ENCODE assay signal across 8 cellular contexts in the genomic region with DNA sequence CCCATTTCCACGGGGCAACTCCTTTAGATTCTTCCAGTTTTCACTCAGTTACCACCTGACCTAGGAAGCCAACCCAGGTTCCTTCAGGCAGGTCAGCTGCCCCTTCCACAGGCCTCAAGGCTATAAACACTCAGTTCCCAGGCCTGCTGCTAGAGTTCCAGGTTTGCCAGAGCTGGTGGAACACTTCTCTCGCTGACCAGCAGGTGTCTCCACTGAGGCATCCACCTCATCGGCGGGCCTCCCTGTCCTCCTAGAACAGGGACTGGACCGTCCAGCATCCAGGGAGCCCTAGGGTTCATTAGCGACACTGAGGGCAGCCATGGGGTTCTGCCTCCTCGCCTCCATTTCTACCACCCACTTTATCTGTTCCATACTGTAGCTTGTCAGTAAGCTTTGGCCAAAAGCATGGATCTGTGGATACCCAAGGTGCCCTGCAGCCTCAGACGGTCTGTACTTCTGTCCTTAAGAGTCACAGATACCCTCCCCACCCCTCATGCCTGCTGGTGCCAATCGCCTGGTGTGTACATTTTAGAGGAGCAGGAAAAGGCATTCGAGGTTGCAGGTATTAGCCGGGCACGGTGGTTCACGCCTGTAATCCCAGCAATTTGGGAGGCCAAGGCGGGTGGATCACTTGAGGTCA. TPM values are rescaled to one million over a fixed set of nuclear protein-coding genes. Genes with fewer than 3 reads are reported as not detected.
DNase-seq lines count a peak whose midpoint lies in the region; ATAC-seq and TF ChIP-seq lines count a peak whose summit lies in the region.

No MANE protein-coding gene starts in this region.

- H3K9me2 ChIP-seq in GM23338 (ENCODE audit: insufficient read depth), result no peaks in the 10 kb centered on the region
- no peaks in the 10 kb centered on the region for H3K9me2 ChIP-seq in OCI-LY1 (ENCODE audit: low read depth, low read length)

- H4K20me1 ChIP-seq in GM23338 (replicated peaks; ENCODE audit: insufficient read depth) (no peaks in the 10 kb centered on the region), OCI-LY1 (ENCODE audit: insufficient read depth, low read length) (no peaks in the 10 kb centered on the region)

- H3K79me2 ChIP-seq in GM23338 (replicated peaks; ENCODE audit: insufficient read depth) (no peaks in the 10 kb centered on the region), OCI-LY1 (ENCODE audit: insufficient read depth, low read length) (no peaks in the 10 kb centered on the region)

- no peak overlapping the region for H3K4me3 Mint-ChIP-seq in GM23338
- H3K4me3 Mint-ChIP-seq in naive thymus-derived CD8-positive, alpha-beta T cell, result no peak overlapping the region
- no peak overlapping the region for H3K4me3 Mint-ChIP-seq in stimulated activated effector memory CD8-positive, alpha-beta T cell treated with anti-CD3 and anti-CD28 coated beads, Interleukin-12 subunit alpha, Interleukin-12 subunit beta, amount 100 ng/mL, for 72 hours

- H3K4me1 ChIP-seq in GM23338 (ENCODE audit: insufficient read depth) (no peaks in the 10 kb centered on the region), OCI-LY1 (ENCODE audit: insufficient read depth, low read length, severe bottlenecking) (no peaks in the 10 kb centered on the region), esophagus muscularis mucosa (peaks cover 0 to 40% (median 29%) of the 10 kb centered on the region in 4 donors)

- H3K36me3 Mint-ChIP-seq in GM23338 (ENCODE audit: low read depth), result no peaks in the 10 kb centered on the region
- no peaks in the 10 kb centered on the region for H3K36me3 Mint-ChIP-seq in naive thymus-derived CD8-positive, alpha-beta T cell
- no peaks in the 10 kb centered on the region for H3K36me3 Mint-ChIP-seq in stimulated activated effector memory CD8-positive, alpha-beta T cell treated with anti-CD3 and anti-CD28 coated beads, Interleukin-12 subunit alpha, Interleukin-12 subunit beta, amount 100 ng/mL, for 72 hours

- H3K36me3 ChIP-seq in GM23338 (ENCODE audit: insufficient read depth), result no peaks in the 10 kb centered on the region
- no peaks in the 10 kb centered on the region for H3K36me3 ChIP-seq in OCI-LY1 (ENCODE audit: insufficient read depth, low read length)
- H3K36me3 ChIP-seq in esophagus muscularis mucosa, result peaks cover 0 to 65% (median 35%) of the 10 kb centered on the region in 4 donors

- peak overlapping the region; percentile 38; the same call in 1 of the 2 replicates for H3K27ac Mint-ChIP-seq in GM23338
- H3K27ac Mint-ChIP-seq in naive thymus-derived CD8-positive, alpha-beta T cell, result peak overlapping the region in 2 of 10 donors; percentile 61 to 69
- H3K27ac Mint-ChIP-seq in stimulated activated effector memory CD8-positive, alpha-beta T cell treated with anti-CD3 and anti-CD28 coated beads, Interleukin-12 subunit alpha, Interleukin-12 subunit beta, amount 100 ng/mL, for 72 hours, result peak overlapping the region; percentile 64

- peaks cover 29% of the 10 kb centered on the region for H3K4me1 Mint-ChIP-seq in GM23338
- peaks cover 0 to 6% (median 4%) of the 10 kb centered on the region in 4 donors for H3K4me1 Mint-ChIP-seq in naive thymus-derived CD8-positive, alpha-beta T cell
- peaks cover 6% of the 10 kb centered on the region for H3K4me1 Mint-ChIP-seq in stimulated activated effector memory CD8-positive, alpha-beta T cell treated with anti-CD3 and anti-CD28 coated beads, Interleukin-12 subunit alpha, Interleukin-12 subunit beta, amount 100 ng/mL, for 72 hours

- TF ChIP-seq POLR2A in esophagus muscularis mucosa (IDR thresholded peaks at IDR 0.05; ENCODE audit: low read depth), result no peak

- H2AFZ ChIP-seq in GM23338 (no peak overlapping the region), OCI-LY1 (ENCODE audit: low read length) (no peak overlapping the region)

- peak; percentile 79 for ATAC-seq in GM23338
- ATAC-seq in naive thymus-derived CD8-positive, alpha-beta T cell, result peak; percentile 56 to 62
- peak; percentile 58 for ATAC-seq in stimulated activated effector memory CD8-positive, alpha-beta T cell treated with anti-CD3 and anti-CD28 coated beads, Interleukin-12 subunit alpha, Interleukin-12 subunit beta, amount 100 ng/mL, for 72 hours
- no peak for ATAC-seq in HG03432 (IDR thresholded peaks at IDR 0.05; ENCODE audit: unreplicated experiment)

- H3K9ac ChIP-seq in OCI-LY1 (ENCODE audit: low read length), result no peak overlapping the region

- H3K4me2 ChIP-seq in GM23338 (no peak overlapping the region), OCI-LY1 (ENCODE audit: low read length) (no peak overlapping the region)

- DNase-seq in AG09319 (ENCODE audit: extremely low read depth, low read depth) (peak; percentile 22), GM23338 (ENCODE audit: low spot score) (peak; percentile 83), activated T-cell treated with anti-CD3 and anti-CD28 coated beads for 4 hours (peak; percentile 56), esophagus muscularis mucosa (ENCODE audit: extremely low spot score) (no peak)
- DNase-seq in naive thymus-derived CD8-positive, alpha-beta T cell, result peak; percentile 30 to 78 (median 58)
- DNase-seq in stimulated activated effector memory CD8-positive, alpha-beta T cell treated with anti-CD3 and anti-CD28 coated beads, Interleukin-12 subunit alpha, Interleukin-12 subunit beta, amount 100 ng/mL, for 72 hours (ENCODE audit: low spot score in 2 of 2), result peak; percentile 67 to 84

- no peaks in the 10 kb centered on the region; the same call in 2 of the 3 replicates for H3K9me3 Mint-ChIP-seq in GM23338
- H3K9me3 Mint-ChIP-seq in naive thymus-derived CD8-positive, alpha-beta T cell, result no peaks in the 10 kb centered on the region
- H3K9me3 Mint-ChIP-seq in stimulated activated effector memory CD8-positive, alpha-beta T cell treated with anti-CD3 and anti-CD28 coated beads, Interleukin-12 subunit alpha, Interleukin-12 subunit beta, amount 100 ng/mL, for 72 hours, result no peaks in the 10 kb centered on the region

- H3K27ac ChIP-seq in GM23338 (ENCODE audit: low read depth) (no peak overlapping the region), OCI-LY1 (ENCODE audit: low read depth, low read length, poor library complexity, severe bottlenecking) (no peak overlapping the region), esophagus muscularis mucosa (replicated peaks in 1 of 4) (peak overlapping the region in 1 of 4 donors; percentile 24)

- H3K9me3 ChIP-seq in OCI-LY1 (ENCODE audit: low read length) (no peaks in the 10 kb centered on the region), esophagus muscularis mucosa (no peaks in the 10 kb centered on the region)

- H3K4me3 ChIP-seq in GM23338 (no peak overlapping the region), OCI-LY1 (ENCODE audit: low read depth, low read length, poor library complexity, severe bottlenecking) (no peak overlapping the region), esophagus muscularis mucosa (no peak overlapping the region)

- 58% methylated on average over 11 of the region's 14 CpGs for whole genome bisulfite sequencing in esophagus muscularis mucosa

- H3K27me3 ChIP-seq in GM23338 (ENCODE audit: insufficient read depth), result no peaks in the 10 kb centered on the region
- 0 out of 2 replicates have a peak, but pooled peaks cover 2% of the 10 kb centered on the region for H3K27me3 ChIP-seq in OCI-LY1 (ENCODE audit: insufficient read depth, low read length)
- no peaks in the 10 kb centered on the region for H3K27me3 ChIP-seq in esophagus muscularis mucosa

- H3F3A ChIP-seq in GM23338 (replicated peaks; ENCODE audit: low read depth), result no peaks in the 10 kb centered on the region
- no peaks in the 10 kb centered on the region for H3F3A ChIP-seq in OCI-LY1 (ENCODE audit: insufficient read depth, low read length)

- peaks cover 11% of the 10 kb centered on the region for H3K27me3 Mint-ChIP-seq in GM23338 (ENCODE audit: insufficient read depth, low read depth, poor library complexity)
- peaks cover 0 to 9% (median 0%) of the 10 kb centered on the region in 5 donors for H3K27me3 Mint-ChIP-seq in naive thymus-derived CD8-positive, alpha-beta T cell

- POLR2A ChIA-PET in naive thymus-derived CD8-positive, alpha-beta T cell (lab: Charles Lee), result interaction anchor here (0.7 to 1.3 kb wide), 2 partner anchors 8 to 218 kb away, joined by 3 to 5 read pairs; no protein-coding TSS in a partner anchor

- TF ChIP-seq EP300 in esophagus muscularis mucosa (IDR thresholded peaks at IDR 0.05), result no peak

- intact Hi-C loops in esophagus muscularis mucosa (cut with DNase I), result loop anchor here (5.0 kb wide), 2 partner anchors 84 to 169 kb away; partner anchors contain the start of genes KIAA0753, PITPNM3 and TXNDC17

- TF ChIP-seq CTCF in AG09319 (IDR thresholded peaks at IDR 0.05; ENCODE audit: low read depth, low read length) (peak; percentile 99), GM23338 (conservative IDR thresholded peaks at IDR 0.05; ENCODE audit: low read depth in 2 of 2) (peak; percentile 93 to 94), OCI-LY1 (IDR thresholded peaks at IDR 0.05; ENCODE audit: low read length) (peak; percentile 84), esophagus muscularis mucosa (IDR thresholded peaks at IDR 0.05) (peak; percentile 91 to 99 (median 95))

TF ChIP-seq in GM23338, 12 proteins besides CTCF, POLR2A, EP300 and RAD21 (continues in another document):
- TF ChIP-seq ZNF114 (CRISPR knock-in tag; IDR thresholded peaks at IDR 0.05), result no peak
- TF ChIP-seq STAT1 (IDR thresholded peaks at IDR 0.05; ENCODE audit: unreplicated experiment), result no peak
- no peak for TF ChIP-seq CREB1 (CRISPR knock-in tag; IDR thresholded peaks at IDR 0.05; ENCODE audit: low read depth)
- no peak for TF ChIP-seq ETS1 (IDR thresholded peaks at IDR 0.05)

RNA-seq across cellular contexts. Expression of gene PIMREG, which starts 29.0 kb away (rescaled TPM):
- total RNA-seq in GM23338 (2014; rRNA removed; shearing (Covaris generic)), result 137 and 144 TPM in 2 replicates
- polyA plus RNA-seq in GM23338 (2016; fragmentation: Nextera tagmentation; extraction: Ambion mirVana), result 81.7 and 87.8 TPM in 2 replicates
- under 1 TPM in 1 of 4 donors, not detected in 3; 0.80 TPM for total RNA-seq in esophagus muscularis mucosa
- total RNA-seq in naive thymus-derived CD8-positive, alpha-beta T cell, result not detected
- under 1 TPM in 1 of 3 donors, not detected in 2; 0.27 TPM for polyA plus RNA-seq in naive thymus-derived CD8-positive, alpha-beta T cell

RNA-seq across cellular contexts. Expression of gene AIPL1, which starts 38.3 kb away (rescaled TPM):
- 0.17 and 0.43 TPM in 2 replicates for total RNA-seq in GM23338 (2014; rRNA removed; shearing (Covaris generic))
- polyA plus RNA-seq in GM23338 (2016; fragmentation: Nextera tagmentation; extraction: Ambion mirVana), result 0.24 and 0.30 TPM in 2 replicates
- not detected for total RNA-seq in esophagus muscularis mucosa
- total RNA-seq in naive thymus-derived CD8-positive, alpha-beta T cell, result not detected
- polyA plus RNA-seq in naive thymus-derived CD8-positive, alpha-beta T cell, result not detected

Comparison
In these comparisons a context has a peak if more than half of its experiments do, and no peak if none do; other contexts are left out.
1. RNA of gene PIMREG, which starts 29.0 kb away (total RNA-seq): 137 to 144 TPM in GM23338; not detected in naive thymus-derived CD8-positive, alpha-beta T cell and 0.80 TPM in esophagus muscularis mucosa; every median in the first group is over 10 times any median in the second.
2. Peak in every context shown above with its lines, with median percentiles within 50 percentile points of each other: CTCF ChIP-seq.